In genomic region chr10:50362547-50363125, GRCh38 we compare ENCODE assay signal across 1 cellular context.
TF ChIP-seq lines count a peak whose summit lies in the region.

No MANE protein-coding gene starts in this region.

TF ChIP-seq in GM12878, 131 proteins besides CTCF, POLR2A, EP300 and RAD21 (continued from another document and continues in another):
- TF ChIP-seq YY1 (IDR thresholded peaks at IDR 0.05; ENCODE audit: low read depth, low read length) (no peak), MAX (IDR thresholded peaks at IDR 0.05; ENCODE audit: low read depth, low read length) (no peak), NR2C1 (IDR thresholded peaks at IDR 0.05) (no peak), CBFB (IDR thresholded peaks at IDR 0.05; ENCODE audit: low read depth) (no peak), SIN3A (IDR thresholded peaks at IDR 0.05; ENCODE audit: low read depth, low read length) (no peak), RUNX3 (IDR thresholded peaks at IDR 0.05; ENCODE audit: low read length) (peak; percentile 75), MEF2A (IDR thresholded peaks at IDR 0.05; ENCODE audit: insufficient read depth, low read depth, low read length) (peak; percentile 75; the same call in 1 of the 2 replicates), NFXL1 (IDR thresholded peaks at IDR 0.05; ENCODE audit: borderline replicate concordance) (no peak), PML (IDR thresholded peaks at IDR 0.05; ENCODE audit: low read length) (0 out of 2 replicates have a peak, but pooled peaks have one; percentile 27), CEBPB (IDR thresholded peaks at IDR 0.05; ENCODE audit: borderline replicate concordance in 1 of 2, low read depth in 2 of 2, low read length in 2 of 2) (no peak), IKZF2 (IDR thresholded peaks at IDR 0.05) (peak; percentile 68 to 79; a peak in 3 of 4 replicates), MTA2 (IDR thresholded peaks at IDR 0.05; ENCODE audit: low read depth) (peak; percentile 56), NR2C2 (IDR thresholded peaks at IDR 0.05; ENCODE audit: borderline replicate concordance, control insufficient read depth, insufficient read length, low read depth) (no peak), ZBTB4 (CRISPR knock-in tag; IDR thresholded peaks at IDR 0.05) (no peak), TCF3 (IDR thresholded peaks at IDR 0.05; ENCODE audit: borderline replicate concordance, insufficient read depth, low read depth, low read length) (0 out of 2 replicates have a peak, but pooled peaks have one; percentile 21), ASH2L (IDR thresholded peaks at IDR 0.05; ENCODE audit: borderline replicate concordance, low read depth) (no peak), IRF4 (IDR thresholded peaks at IDR 0.05; ENCODE audit: low read depth, low read length) (no peak), NRF1 (conservative IDR thresholded peaks at IDR 0.05; ENCODE audit: low read depth, low read length) (no peak), RB1 (IDR thresholded peaks at IDR 0.05; ENCODE audit: borderline replicate concordance) (no peak), ATF2 (IDR thresholded peaks at IDR 0.05; ENCODE audit: low read length) (peak; percentile 84), YBX1 (IDR thresholded peaks at IDR 0.05) (no peak), SUZ12 (IDR thresholded peaks at IDR 0.05; ENCODE audit: unreplicated experiment) (no peak), HCFC1 (IDR thresholded peaks at IDR 0.05; ENCODE audit: low read length) (no peak), RFX5 (IDR thresholded peaks at IDR 0.05; ENCODE audit: low read depth, low read length) (no peak), CUX1 (IDR thresholded peaks at IDR 0.05; ENCODE audit: insufficient replicate concordance, low read depth, low read length) (peak; percentile 53), ZNF274 (IDR thresholded peaks at IDR 0.05; ENCODE audit: insufficient read depth, insufficient read length) (no peak), PAX5 (IDR thresholded peaks at IDR 0.05; ENCODE audit: borderline replicate concordance, low read depth, low read length) (no peak), CEBPZ (IDR thresholded peaks at IDR 0.05; ENCODE audit: low read depth, low read length) (no peak), HDGF (IDR thresholded peaks at IDR 0.05) (no peak), SP1 (IDR thresholded peaks at IDR 0.05; ENCODE audit: low read depth, low read length) (no peak), ZZZ3 (IDR thresholded peaks at IDR 0.05; ENCODE audit: control insufficient read depth, insufficient read length, low read depth) (no peak), ATF7 (IDR thresholded peaks at IDR 0.05; ENCODE audit: low read depth) (peak; percentile 45; the same call in 1 of the 2 replicates), MEF2B (IDR thresholded peaks at IDR 0.05; ENCODE audit: partially characterized antibody, poor library complexity, severe bottlenecking) (peak; percentile 46), ZNF384 (IDR thresholded peaks at IDR 0.05; ENCODE audit: borderline replicate concordance, low read depth, low read length) (peak; percentile 81), TCF12 (IDR thresholded peaks at IDR 0.05; ENCODE audit: low read depth, low read length) (0 out of 2 replicates have a peak, but pooled peaks have one; percentile 28), TBL1XR1 (IDR thresholded peaks at IDR 0.05; ENCODE audit: low read depth, low read length) (no peak), FOXM1 (IDR thresholded peaks at IDR 0.05; ENCODE audit: low read depth, low read length) (peak; percentile 32; the same call in 1 of the 2 replicates), NKRF (conservative IDR thresholded peaks at IDR 0.05) (no peak), EZH2 (IDR thresholded peaks at IDR 0.05; ENCODE audit: borderline replicate concordance, control insufficient read depth, low read depth, low read length) (no peak), IRF5 (IDR thresholded peaks at IDR 0.05; ENCODE audit: borderline replicate concordance) (no peak), IKZF1 (conservative IDR thresholded peaks at IDR 0.05) (peak; percentile 34; the same call in 1 of the 2 replicates), CBX3 (IDR thresholded peaks at IDR 0.05; ENCODE audit: borderline replicate concordance, low read depth) (no peak), BCL11A (IDR thresholded peaks at IDR 0.05; ENCODE audit: low read depth, low read length) (no peak), GABPA (IDR thresholded peaks at IDR 0.05; ENCODE audit: low read depth) (0 out of 2 replicates have a peak, but pooled peaks have one; percentile 37), SMARCA5 (IDR thresholded peaks at IDR 0.05) (no peak)
